In genomic region chr1:212699104-212699838, GRCh38 we compare ENCODE assay signal across 1 cellular context.
A peak's percentile ranks its signal among the peaks of the same experiment; 100 is the strongest.
TF ChIP-seq lines count a peak whose summit lies in the region.

No MANE protein-coding gene starts in this region.

TF ChIP-seq in K562, 482 proteins besides CTCF, POLR2A, EP300 and RAD21 (continued from another document and continues in another):
- TF ChIP-seq ZBTB5 (IDR thresholded peaks at IDR 0.05), result no peak
- no peak for TF ChIP-seq MAFG (tag; conservative IDR thresholded peaks at IDR 0.05)
- peak; percentile 73; the same call in 1 of the 2 replicates for TF ChIP-seq EP400 (IDR thresholded peaks at IDR 0.05)
- no peak for TF ChIP-seq TBL1XR1 (IDR thresholded peaks at IDR 0.05; ENCODE audit: low read length in 2 of 2)
- no peak for TF ChIP-seq NCOA4 (IDR thresholded peaks at IDR 0.05; ENCODE audit: partially characterized antibody)
- 0 out of 2 replicates have a peak, but pooled peaks have one; percentile 30 for TF ChIP-seq ZNF124 (CRISPR knock-in tag; IDR thresholded peaks at IDR 0.05)
- peak; percentile 92 for TF ChIP-seq LCOR (CRISPR knock-in tag; IDR thresholded peaks at IDR 0.05)
- TF ChIP-seq BCL6 (CRISPR knock-in tag; IDR thresholded peaks at IDR 0.05), result no peak
- peak; percentile 41; the same call in 1 of the 2 replicates for TF ChIP-seq SMC3 (conservative IDR thresholded peaks at IDR 0.05; ENCODE audit: insufficient read depth, low read depth, low read length)
- TF ChIP-seq ZBTB9 (CRISPR knock-in tag; IDR thresholded peaks at IDR 0.05), result 0 out of 2 replicates have a peak, but pooled peaks have one; percentile 60
- 0 out of 2 replicates have a peak, but pooled peaks have one; percentile 52 for TF ChIP-seq RBM14 (IDR thresholded peaks at IDR 0.05; ENCODE audit: borderline replicate concordance, insufficient read depth, low read depth, low read length)
- TF ChIP-seq KAT7 (CRISPR knock-in tag; IDR thresholded peaks at IDR 0.05; ENCODE audit: borderline replicate concordance), result peak; percentile 38; the same call in 1 of the 2 replicates
- TF ChIP-seq CSDE1 (IDR thresholded peaks at IDR 0.05), result no peak
- no peak for TF ChIP-seq ARHGAP35 (IDR thresholded peaks at IDR 0.05; ENCODE audit: partially characterized antibody)
- no peak for TF ChIP-seq ZNF311 (CRISPR knock-in tag; IDR thresholded peaks at IDR 0.05)
- no peak for TF ChIP-seq HIVEP1 (CRISPR knock-in tag; IDR thresholded peaks at IDR 0.05)
- no peak for TF ChIP-seq HDGF (IDR thresholded peaks at IDR 0.05)
- no peak for TF ChIP-seq FOS (IDR thresholded peaks at IDR 0.05; ENCODE audit: extremely low read depth, insufficient read length)
- TF ChIP-seq USF2 (CRISPR knock-in tag; IDR thresholded peaks at IDR 0.05), result peak; percentile 72
- 0 out of 2 replicates have a peak, but pooled peaks have one; percentile 51 for TF ChIP-seq ATF2 (CRISPR knock-in tag; IDR thresholded peaks at IDR 0.05)
- peak; percentile 80 for TF ChIP-seq PCBP1 (IDR thresholded peaks at IDR 0.05; ENCODE audit: low read depth, low read length, poor library complexity, severe bottlenecking)
- TF ChIP-seq ZNF217 (CRISPR knock-in tag; IDR thresholded peaks at IDR 0.05), result peak; percentile 68; the same call in 1 of the 2 replicates
- TF ChIP-seq SMARCA5 (IDR thresholded peaks at IDR 0.05), result peak; percentile 40; the same call in 1 of the 2 replicates
- no peak for TF ChIP-seq COPS2 (conservative IDR thresholded peaks at IDR 0.05)
- peak; percentile 75 for TF ChIP-seq CXXC5 (CRISPR knock-in tag; IDR thresholded peaks at IDR 0.05)
- no peak for TF ChIP-seq BCLAF1 (IDR thresholded peaks at IDR 0.05; ENCODE audit: borderline replicate concordance in 1 of 2, control insufficient read depth in 1 of 2, low read depth in 2 of 2, low read length in 1 of 2)
- 0 out of 2 replicates have a peak, but pooled peaks have one; percentile 49 for TF ChIP-seq DMBX1 (CRISPR knock-in tag; IDR thresholded peaks at IDR 0.05; ENCODE audit: borderline replicate concordance)
- TF ChIP-seq ZNF398 (CRISPR knock-in tag; IDR thresholded peaks at IDR 0.05), result no peak
- TF ChIP-seq SNRNP70 (optimal IDR thresholded peaks at IDR 0.05; ENCODE audit: low read depth, low read length), result no peak
- no peak for TF ChIP-seq ETV5 (CRISPR knock-in tag; IDR thresholded peaks at IDR 0.05; ENCODE audit: low read depth)
- TF ChIP-seq HNRNPK (IDR thresholded peaks at IDR 0.05; ENCODE audit: low read depth, low read length, poor library complexity, severe bottlenecking), result no peak
- TF ChIP-seq SRSF7 (optimal IDR thresholded peaks at IDR 0.05; ENCODE audit: low read depth, low read length), result no peak
- TF ChIP-seq TGIF2 (CRISPR knock-in tag; IDR thresholded peaks at IDR 0.05), result peak; percentile 95; the same call in 1 of the 2 replicates
- TF ChIP-seq POLR2AphosphoS2 (IDR thresholded peaks at IDR 0.05; ENCODE audit: low read length), result no peak
- no peak for TF ChIP-seq FOXJ2 (tag; IDR thresholded peaks at IDR 0.05)
- peak; percentile 87 to 96 for TF ChIP-seq E2F6 (IDR thresholded peaks at IDR 0.05; ENCODE audit: borderline replicate concordance in 1 of 2, extremely low read depth in 1 of 2, insufficient read depth in 1 of 2, insufficient read length in 1 of 2, low read depth in 1 of 2, low read length in 1 of 2, poor library complexity in 1 of 2, severe bottlenecking in 1 of 2)
- no peak for TF ChIP-seq CREB3 (tag; conservative IDR thresholded peaks at IDR 0.05; ENCODE audit: low read depth)
- TF ChIP-seq JUN (IDR thresholded peaks at IDR 0.05; ENCODE audit: borderline replicate concordance, low read depth, low read length), result no peak
- TF ChIP-seq JUN (CRISPR knock-in tag; IDR thresholded peaks at IDR 0.05; ENCODE audit: borderline replicate concordance), result peak; percentile 74; the same call in 1 of the 2 replicates
- no peak for TF ChIP-seq ATF1 (CRISPR knock-in tag; IDR thresholded peaks at IDR 0.05)
- peak; percentile 35 for TF ChIP-seq ATF1 (tag; IDR thresholded peaks at IDR 0.05)
- 0 out of 4 replicates have a peak, but pooled peaks of 1 of the 2 experiments have one; percentile 26 for TF ChIP-seq NONO (IDR thresholded peaks at IDR 0.05; ENCODE audit: low read depth in 2 of 2, low read length in 1 of 2)
- no peak for TF ChIP-seq SAFB2 (IDR thresholded peaks at IDR 0.05; ENCODE audit: borderline replicate concordance, low read depth, low read length, severe bottlenecking)
- peak; percentile 73; the same call in 1 of the 2 replicates for TF ChIP-seq RNF2 (IDR thresholded peaks at IDR 0.05)
- TF ChIP-seq SOX6 (IDR thresholded peaks at IDR 0.05), result peak; percentile 16; the same call in 1 of the 2 replicates
- TF ChIP-seq ZNF232 (CRISPR knock-in tag; IDR thresholded peaks at IDR 0.05), result peak; percentile 93
- TF ChIP-seq ZNF449 (CRISPR knock-in tag; IDR thresholded peaks at IDR 0.05), result no peak
- no peak for TF ChIP-seq ZNF3 (CRISPR knock-in tag; IDR thresholded peaks at IDR 0.05)
- TF ChIP-seq MAZ (CRISPR knock-in tag; conservative IDR thresholded peaks at IDR 0.05 in 1 of 2, IDR thresholded peaks at IDR 0.05 in 1 of 2), result peak; percentile 86 to 90
- peak; percentile 59 for TF ChIP-seq VEZF1 (CRISPR knock-in tag; IDR thresholded peaks at IDR 0.05)
- TF ChIP-seq FOXM1 (IDR thresholded peaks at IDR 0.05; ENCODE audit: low read depth), result no peak
- peak; percentile 62 for TF ChIP-seq FOXM1 (CRISPR knock-in tag; IDR thresholded peaks at IDR 0.05; ENCODE audit: low read depth)
- TF ChIP-seq HDAC1 (IDR thresholded peaks at IDR 0.05), result peak in 1 of 2 experiments; percentile 85; a peak in 2 of 4 replicates
- TF ChIP-seq ZBTB1 (CRISPR knock-in tag; IDR thresholded peaks at IDR 0.05; ENCODE audit: borderline replicate concordance, low read depth), result peak; percentile 80
